8 cellular contexts compared by ENCODE assay signal in genomic region chr17:8190506-8190905, GRCh38. TPM values are rescaled to one million over a fixed set of nuclear protein-coding genes. Genes with fewer than 3 reads are reported as not detected.
DNase-seq lines count a peak whose midpoint lies in the region; ATAC-seq and TF ChIP-seq lines count a peak whose summit lies in the region.

No MANE protein-coding gene starts in this region.

- intact Hi-C loops in activated naive CD4-positive, alpha-beta T cell treated with anti-CD3 and anti-CD28 coated beads for 36 hours (cut with micrococcal nuclease): loop anchor here (1.0 kb wide), 1 partner anchor 10 kb away; no protein-coding TSS in a partner anchor

- H3K4me1 Mint-ChIP-seq in activated naive CD4-positive, alpha-beta T cell treated with anti-CD3 and anti-CD28 coated beads for 36 hours (ENCODE audit: low read depth): peaks cover 7% of the 10 kb centered on the region
- H3K4me1 Mint-ChIP-seq in activated naive CD8-positive, alpha-beta T cell treated with anti-CD3 and anti-CD28 coated beads, Interleukin-2, amount 50 U/mL, for 24 hours: peaks cover 14% of the 10 kb centered on the region

- ATAC-seq in activated naive CD8-positive, alpha-beta T cell treated with anti-CD3 and anti-CD28 coated beads, Interleukin-2, amount 50 U/mL, for 24 hours: no peak
- no peak for ATAC-seq in GM19324 (IDR thresholded peaks at IDR 0.05; ENCODE audit: low FRiP score, unreplicated experiment)
- ATAC-seq in HG02588 (IDR thresholded peaks at IDR 0.05; ENCODE audit: unreplicated experiment): no peak
- ATAC-seq in left lobe of liver: no peak

- H3K4me1 ChIP-seq in tibial nerve: peaks cover 0 to 43% (median 20%) of the 10 kb centered on the region in 4 donors

- no peaks in the 10 kb centered on the region for H3K36me3 Mint-ChIP-seq in activated naive CD4-positive, alpha-beta T cell treated with anti-CD3 and anti-CD28 coated beads for 36 hours (ENCODE audit: low read depth)
- no peaks in the 10 kb centered on the region for H3K36me3 Mint-ChIP-seq in activated naive CD8-positive, alpha-beta T cell treated with anti-CD3 and anti-CD28 coated beads, Interleukin-2, amount 50 U/mL, for 24 hours (ENCODE audit: low read depth)

- no peaks in the 10 kb centered on the region for H3K9me3 ChIP-seq in tibial nerve

- H3K27me3 Mint-ChIP-seq in activated naive CD4-positive, alpha-beta T cell treated with anti-CD3 and anti-CD28 coated beads for 36 hours (ENCODE audit: low read depth): no peaks in the 10 kb centered on the region
- H3K27me3 Mint-ChIP-seq in activated naive CD8-positive, alpha-beta T cell treated with anti-CD3 and anti-CD28 coated beads, Interleukin-2, amount 50 U/mL, for 24 hours: no peaks in the 10 kb centered on the region

- no peaks in the 10 kb centered on the region for H3K27me3 ChIP-seq in layer of hippocampus (ENCODE audit: control insufficient read depth, insufficient read depth, low read length)
- H3K27me3 ChIP-seq in tibial nerve: no peaks in the 10 kb centered on the region

- no peak overlapping the region for H3K4me3 Mint-ChIP-seq in activated naive CD4-positive, alpha-beta T cell treated with anti-CD3 and anti-CD28 coated beads for 36 hours
- no peak overlapping the region for H3K4me3 Mint-ChIP-seq in activated naive CD8-positive, alpha-beta T cell treated with anti-CD3 and anti-CD28 coated beads, Interleukin-2, amount 50 U/mL, for 24 hours

- no peak for TF ChIP-seq EP300 in tibial nerve (IDR thresholded peaks at IDR 0.05)

- CTCF ChIA-PET in activated naive CD4-positive, alpha-beta T cell treated with anti-CD3 and anti-CD28 coated beads for 36 hours (lab: Charles Lee): interaction anchor here (0.9 to 2.5 kb wide), 7 partner anchors 9 to 110 kb away, joined by 3 to 6 read pairs (median 5); partner anchors contain the start of gene RANGRF

- H3K36me3 ChIP-seq in tibial nerve: no peaks in the 10 kb centered on the region

- TF ChIP-seq CTCF in tibial nerve (IDR thresholded peaks at IDR 0.05): no peak

- peak overlapping the region; percentile 82 for H3K27ac Mint-ChIP-seq in activated naive CD4-positive, alpha-beta T cell treated with anti-CD3 and anti-CD28 coated beads for 36 hours
- H3K27ac Mint-ChIP-seq in activated naive CD8-positive, alpha-beta T cell treated with anti-CD3 and anti-CD28 coated beads, Interleukin-2, amount 50 U/mL, for 24 hours: peak overlapping the region; percentile 88

- H3K27ac ChIP-seq in layer of hippocampus (ENCODE audit: low read depth, low read length) (peak overlapping the region; percentile 91), tibial nerve (peak overlapping the region; percentile 88 to 99 (median 93))

- WGBS in tibial nerve, 2 donors: 37 to 45% methylated on average over 6 of the region's 6 CpGs

- no peak for DNase-seq in activated naive CD4-positive, alpha-beta T cell treated with anti-CD3 and anti-CD28 coated beads for 36 hours
- no peak for DNase-seq in activated naive CD4-positive, alpha-beta T cell treated with Interleukin-2 at 50 U/mL for 16 hours
- DNase-seq in activated naive CD8-positive, alpha-beta T cell treated with anti-CD3 and anti-CD28 coated beads, Interleukin-2, amount 50 U/mL, for 24 hours: no peak
- DNase-seq in tibial nerve (ENCODE audit: low spot score in 2 of 2) (no peak), left lobe of liver (ENCODE audit: low spot score) (no peak)

- peak overlapping the region in 2 of 4 donors; percentile 65 to 93 for H3K4me3 ChIP-seq in tibial nerve

- no peaks in the 10 kb centered on the region for H3K9me3 Mint-ChIP-seq in activated naive CD4-positive, alpha-beta T cell treated with anti-CD3 and anti-CD28 coated beads for 36 hours
- H3K9me3 Mint-ChIP-seq in activated naive CD8-positive, alpha-beta T cell treated with anti-CD3 and anti-CD28 coated beads, Interleukin-2, amount 50 U/mL, for 24 hours: no peaks in the 10 kb centered on the region

- no peak for TF ChIP-seq POLR2A in tibial nerve (IDR thresholded peaks at IDR 0.05)

RNA-seq across cellular contexts. Expression of gene BORCS6, which starts 0.5 kb away (rescaled TPM):
- total RNA-seq in activated naive CD4-positive, alpha-beta T cell treated with anti-CD3 and anti-CD28 coated beads for 36 hours: 1 to 10 TPM; 4.0 to 4.3 TPM
- total RNA-seq in tibial nerve (10 to 100 TPM; 13.8 to 22.4 (median 19.4) TPM), left lobe of liver (4.5 TPM)

RNA-seq across cellular contexts. Expression of gene TMEM107, which starts 14.3 kb away (rescaled TPM):
- total RNA-seq in activated naive CD4-positive, alpha-beta T cell treated with anti-CD3 and anti-CD28 coated beads for 36 hours: 10 to 100 TPM; 27.6 to 31.5 TPM
- total RNA-seq in tibial nerve (10 to 100 TPM; 28.2 to 47.1 (median 38.2) TPM), left lobe of liver (3.6 TPM)

RNA-seq across cellular contexts. Expression of gene AURKB, which starts 19.9 kb away (rescaled TPM):
- total RNA-seq in activated naive CD4-positive, alpha-beta T cell treated with anti-CD3 and anti-CD28 coated beads for 36 hours: 100 to 1,000 TPM; 243 TPM
- total RNA-seq in tibial nerve: 10 to 100 TPM; 31.2 to 78.1 (median 39.6) TPM
- 0.68 TPM for total RNA-seq in left lobe of liver

RNA-seq across cellular contexts. Expression of gene VAMP2, which starts 27.8 kb away (rescaled TPM):
- total RNA-seq in activated naive CD4-positive, alpha-beta T cell treated with anti-CD3 and anti-CD28 coated beads for 36 hours: 10 to 100 TPM; 33.3 to 35.8 TPM
- total RNA-seq in tibial nerve: 10 to 100 TPM; 48.0 to 72.1 (median 59.0) TPM
- total RNA-seq in left lobe of liver: 18.1 TPM

RNA-seq across cellular contexts. Expression of gene PER1, which starts 38.3 kb away (rescaled TPM):
- total RNA-seq in activated naive CD4-positive, alpha-beta T cell treated with anti-CD3 and anti-CD28 coated beads for 36 hours: 10 to 100 TPM; 62.2 to 73.3 TPM
- total RNA-seq in tibial nerve (100 to 1,000 TPM; 157 to 328 (median 204) TPM), left lobe of liver (108 TPM)

Comparison
In these comparisons a context has a peak if more than half of its experiments do, and no peak if none do; other contexts are left out.
1. RNA of gene AURKB, which starts 19.9 kb away (total RNA-seq): 243 TPM in activated naive CD4-positive, alpha-beta T cell treated with anti-CD3 and anti-CD28 coated beads for 36 hours and 31.2 to 78.1 TPM in tibial nerve; 0.68 TPM in left lobe of liver (single experiment); every median in the first group is over 10 times any median in the second.